27 cellular contexts compared by ENCODE assay signal in the genomic region with DNA sequence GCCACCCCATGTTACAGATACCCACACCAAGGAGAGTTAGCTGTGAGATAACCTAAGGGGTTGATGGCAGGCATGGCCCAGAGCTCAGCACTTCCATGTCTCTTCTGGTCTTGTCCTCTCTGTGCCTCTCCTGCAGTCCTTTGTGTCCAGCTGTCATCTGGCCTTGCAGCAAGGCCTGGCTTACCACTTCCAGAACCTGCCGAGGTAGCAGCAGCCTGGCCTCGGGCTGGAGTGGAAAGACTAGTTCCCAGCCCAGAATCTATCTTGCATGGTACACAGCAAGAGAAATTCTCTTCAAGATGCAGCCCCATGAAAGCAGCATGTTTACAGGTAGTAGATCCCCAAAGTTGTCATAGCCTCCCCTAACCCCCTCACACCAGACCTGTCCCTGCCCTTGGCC. TPM values are rescaled to one million over a fixed set of nuclear protein-coding genes. Genes with fewer than 3 reads are reported as not detected.
A peak's percentile ranks its signal among the peaks of the same experiment; 100 is the strongest.
DNase-seq lines count a peak whose midpoint lies in the region; ATAC-seq, FAIRE-seq and TF ChIP-seq lines count a peak whose summit lies in the region.
"Had no signal": no experiment of that assay in that cellular context is flagged by ENCODE, and none has a peak within 500 bp of the region (broad histone marks: within the 10 kb centered on the region; RNA-seq: fewer than 3 reads in every experiment).

No MANE protein-coding gene starts in this region.

- TF ChIP-seq CTCF in right atrium auricular region (IDR thresholded peaks at IDR 0.05) (no peak), keratinocyte (optimal IDR thresholded peaks at IDR 0.05 in 1 of 3, IDR thresholded peaks at IDR 0.05 in 1 of 3, conservative IDR thresholded peaks at IDR 0.05 in 1 of 3; ENCODE audit: extremely low read depth in 1 of 3, insufficient read depth in 2 of 3, low read length in 3 of 3) (no peak), nephron progenitor cell (IDR thresholded peaks at IDR 0.05) (no peak), OCI-LY7 (conservative IDR thresholded peaks at IDR 0.05; ENCODE audit: low read length) (no peak)

- no peaks in the 10 kb centered on the region for H3K79me2 ChIP-seq in keratinocyte (ENCODE audit: control insufficient read depth, insufficient read depth, low read length)
- no peaks in the 10 kb centered on the region for H3K79me2 ChIP-seq in OCI-LY7 (ENCODE audit: insufficient read depth, low read depth, low read length)

- H3K9me3 ChIP-seq in right cardiac atrium (ENCODE audit: control insufficient read depth, low read length) (no peaks in the 10 kb centered on the region), right atrium auricular region (no peaks in the 10 kb centered on the region), keratinocyte (ENCODE audit: control insufficient read depth, low read depth, low read length) (no peaks in the 10 kb centered on the region), OCI-LY7 (ENCODE audit: low read length) (no peaks in the 10 kb centered on the region)
- H3K9me3 ChIP-seq: pancreas, SJCRH30, vagina had no signal

- no peak for FAIRE-seq in keratinocyte (lab: Jason Lieb, UNC)
- FAIRE-seq: H54, pancreas had no signal

- H3K27me3 Mint-ChIP-seq in nephron progenitor cell (ENCODE audit: low read depth, poor library complexity), result no peaks in the 10 kb centered on the region
- H3K27me3 Mint-ChIP-seq: IgD-negative memory B cell had no signal

- H3K4me3 ChIP-seq in right cardiac atrium (ENCODE audit: low read length) (no peak overlapping the region), right atrium auricular region (no peak overlapping the region), keratinocyte (ENCODE audit: control insufficient read depth in 2 of 3, extremely low read depth in 1 of 3, insufficient read depth in 2 of 3, low read depth in 1 of 3, low read length in 3 of 3) (no peak overlapping the region), OCI-LY7 (ENCODE audit: low read depth, low read length, poor library complexity, severe bottlenecking) (no peak overlapping the region)
- H3K4me3 ChIP-seq: pancreas, SJCRH30, vagina had no signal

- no peaks in the 10 kb centered on the region for H3K9me1 ChIP-seq in keratinocyte (ENCODE audit: control insufficient read depth, extremely low read depth, insufficient read depth, low read length)

- CTCF ChIA-PET in OCI-LY7 (lab: Charles Lee; ENCODE audit: unreplicated experiment), result no interaction called here

- peaks cover 9% of the 10 kb centered on the region for H3K4me1 ChIP-seq in right cardiac atrium (ENCODE audit: control insufficient read depth, insufficient read depth, low read length)
- H3K4me1 ChIP-seq in right atrium auricular region, result peaks cover 0 to 13% of the 10 kb centered on the region in 2 donors
- H3K4me1 ChIP-seq in keratinocyte (ENCODE audit: control insufficient read depth, extremely low read depth, insufficient read depth, low read length), result peaks cover 4% of the 10 kb centered on the region
- H3K4me1 ChIP-seq in OCI-LY7 (ENCODE audit: insufficient read depth, low read length, poor library complexity, severe bottlenecking), result no peaks in the 10 kb centered on the region
- H3K4me1 ChIP-seq: pancreas, vagina had no signal

- 84% methylated on average over 2 of the region's 2 CpGs for WGBS in right cardiac atrium

- H3K9me3 Mint-ChIP-seq in nephron progenitor cell, result no peaks in the 10 kb centered on the region
- H3K9me3 Mint-ChIP-seq: activated T-cell treated with anti-CD3 and anti-CD28 coated beads, Interleukin-2, amount 50 U/mL, for 72 hours; IgD-negative memory B cell had no signal

- intact Hi-C loops in right cardiac atrium (cut with DNase I), result no loop called here
- intact Hi-C loops in OCI-LY7 (cut with micrococcal nuclease; ENCODE audit: unreplicated experiment), result no loop called here

- dilution Hi-C loops in keratinocyte (cut with MboI; ENCODE audit: extremely low pct_ligation_motif_present, low sequenced_read_pairs), result no loop called here

- H3K36me3 Mint-ChIP-seq in nephron progenitor cell (ENCODE audit: low read depth), result no peaks in the 10 kb centered on the region
- H3K36me3 Mint-ChIP-seq: activated CD8-positive, alpha-beta memory T cell treated with anti-CD3 and anti-CD28 coated beads, Interleukin-2, amount 10 ng/mL, durations not matched to agents 7 days and 5 days had no signal

- peaks cover 5% of the 10 kb centered on the region for H3K4me1 Mint-ChIP-seq in nephron progenitor cell
- H3K4me1 Mint-ChIP-seq: activated CD8-positive, alpha-beta memory T cell treated with anti-CD3 and anti-CD28 coated beads, Interleukin-2, amount 10 ng/mL, durations not matched to agents 7 days and 5 days had no signal

- H3K9ac ChIP-seq in keratinocyte (ENCODE audit: control insufficient read depth, extremely low read depth, insufficient read depth, low read length), result no peak overlapping the region

- no peak for ATAC-seq in right cardiac atrium
- ATAC-seq: activated CD8-positive, alpha-beta memory T cell treated with anti-CD3 and anti-CD28 coated beads, Interleukin-2, amount 10 ng/mL, durations not matched to agents 7 days and 5 days; activated T-cell treated with anti-CD3 and anti-CD28 coated beads, Interleukin-2, amount 50 U/mL, for 72 hours; Panc1 had no signal

- H3K4me3 Mint-ChIP-seq in nephron progenitor cell, result no peak overlapping the region
- H3K4me3 Mint-ChIP-seq: activated CD8-positive, alpha-beta memory T cell treated with anti-CD3 and anti-CD28 coated beads, Interleukin-2, amount 10 ng/mL, durations not matched to agents 7 days and 5 days; activated T-cell treated with anti-CD3 and anti-CD28 coated beads, Interleukin-2, amount 50 U/mL, for 72 hours; IgD-negative memory B cell had no signal

- H4K20me1 ChIP-seq in keratinocyte (ENCODE audit: control insufficient read depth, extremely low read depth, insufficient read depth, low read length), result no peaks in the 10 kb centered on the region
- H4K20me1 ChIP-seq in OCI-LY7 (ENCODE audit: insufficient read depth, low read length), result no peaks in the 10 kb centered on the region

- no TSS peak for BruUV-seq in OCI-LY7 (replicated peaks; lab: Mats Ljungman, UMichigan)

- H3K27me3 ChIP-seq in right cardiac atrium (ENCODE audit: control insufficient read depth, insufficient read depth) (no peaks in the 10 kb centered on the region), right atrium auricular region (no peaks in the 10 kb centered on the region), keratinocyte (ENCODE audit: control insufficient read depth, extremely low read depth, insufficient read depth, low read length) (no peaks in the 10 kb centered on the region)
- H3K27me3 ChIP-seq: pancreas, SJCRH30, vagina had no signal

- H2AFZ ChIP-seq in keratinocyte (ENCODE audit: control insufficient read depth, low read length), result peak overlapping the region; percentile 2
- no peak overlapping the region for H2AFZ ChIP-seq in OCI-LY7 (ENCODE audit: low read length)

- POLR2A ChIA-PET in OCI-LY7 (lab: Charles Lee), result no interaction called here

- no peaks in the 10 kb centered on the region for H3K9me2 ChIP-seq in OCI-LY7 (ENCODE audit: insufficient read depth, low read length)

- H3K36me3 ChIP-seq in right atrium auricular region (no peaks in the 10 kb centered on the region), keratinocyte (ENCODE audit: control insufficient read depth in 2 of 2, extremely low read depth in 1 of 2, insufficient read depth in 2 of 2, low read length in 2 of 2) (no peaks in the 10 kb centered on the region), OCI-LY7 (ENCODE audit: insufficient read depth, low read length) (no peaks in the 10 kb centered on the region)
- H3K36me3 ChIP-seq: pancreas, SJCRH30, vagina had no signal

- H3K4me2 ChIP-seq in keratinocyte (ENCODE audit: control insufficient read depth, extremely low read depth, insufficient read depth, low read depth, low read length) (peak overlapping the region; percentile 47), OCI-LY7 (ENCODE audit: low read length) (no peak overlapping the region)

- DNase-seq in right cardiac atrium (no peak), right atrium auricular region (ENCODE audit: low spot score) (no peak), keratinocyte (ENCODE audit: low read depth, low spot score) (no peak), nephron progenitor cell (no peak), COLO829 (ENCODE audit: low spot score) (no peak), CD1c-positive myeloid dendritic cell (ENCODE audit: extremely low spot score) (no peak), OCI-LY7 (ENCODE audit: low spot score) (no peak), occipital lobe (lab: John Stamatoyannopoulos, UW) (no peak)
- DNase-seq: activated CD4-positive, CD25-positive, alpha-beta regulatory T cell; activated CD8-positive, alpha-beta memory T cell treated with anti-CD3 and anti-CD28 coated beads, Interleukin-2, amount 10 ng/mL, durations not matched to agents 7 days and 5 days; activated naive CD4-positive, alpha-beta T cell; activated T-cell treated with anti-CD3 and anti-CD28 coated beads, Interleukin-2, amount 50 U/mL, for 72 hours; cerebellar nuclear complex; effector CD4-positive, alpha-beta T cell; GDM1; NCI-H1105 treated with DMSO at 0.1 percent for 48 hours; NCI-H2029 treated with DMSO at 0.1 percent for 48 hours; NCI-H526 treated with DMSO at 0.1 percent for 48 hours; SJCRH30; stimulated activated CD4-positive, alpha-beta T cell treated with anti-CD3 and anti-CD28 coated beads, Interleukin-2, amount 100 ng/mL, for 48 hours had no signal

- H3K27ac Mint-ChIP-seq in nephron progenitor cell, result peak overlapping the region; percentile 71
- H3K27ac Mint-ChIP-seq: activated CD8-positive, alpha-beta memory T cell treated with anti-CD3 and anti-CD28 coated beads, Interleukin-2, amount 10 ng/mL, durations not matched to agents 7 days and 5 days; activated T-cell treated with anti-CD3 and anti-CD28 coated beads, Interleukin-2, amount 50 U/mL, for 72 hours had no signal

- H3K27ac ChIP-seq in right cardiac atrium (ENCODE audit: low read length), result peak overlapping the region; percentile 70
- peak overlapping the region in 1 of 2 donors; percentile 11 for H3K27ac ChIP-seq in right atrium auricular region
- H3K27ac ChIP-seq in keratinocyte (ENCODE audit: control insufficient read depth, insufficient read depth, low read length), result no peak overlapping the region
- no peak overlapping the region for H3K27ac ChIP-seq in OCI-LY7 (ENCODE audit: low read depth, low read length, poor library complexity, severe bottlenecking)
- H3K27ac ChIP-seq: pancreas, SJCRH30, vagina had no signal

RNA-seq across cellular contexts. Expression of gene PIP5K1B, which starts 41.5 kb away (rescaled TPM):
- 10 to 100 TPM; 38.1 to 81.5 (median 70.0) TPM for total RNA-seq in right cardiac atrium
- 37.8 TPM for polyA plus RNA-seq in right cardiac atrium
- total RNA-seq in right atrium auricular region, result 10 to 100 TPM; 18.4 to 44.8 TPM
- polyA plus RNA-seq in keratinocyte, result 0.04 to 0.05 TPM in 2 of 3 replicates, not detected in the other
- polyA plus RNA-seq in keratinocyte (2011; ENCODE audit: low read depth), result not detected
- polyA plus RNA-seq in keratinocyte (2011; cell fraction: cytosol; rRNA removed), result 0.05 and 0.06 TPM in 2 replicates
- 0.06 TPM in 1 of 2 replicates, not detected in the other for polyA plus RNA-seq in keratinocyte (2011; cell fraction: nucleus; rRNA removed)
- 0.27 TPM in 1 of 2 replicates, not detected in the other for polyA plus RNA-seq in keratinocyte (2012; ENCODE audit: low replicate concordance)
- polyA minus RNA-seq in keratinocyte, result 0.13 TPM in 1 of 3 replicates, not detected in the others
- not detected for polyA minus RNA-seq in keratinocyte (2011; cell fraction: cytosol; rRNA and poly(A)+ RNA removed)
- 0.31 TPM in 1 of 2 replicates, not detected in the other for polyA minus RNA-seq in keratinocyte (2011; cell fraction: nucleus; rRNA and poly(A)+ RNA removed)
- total RNA-seq in OCI-LY7 (2014; rRNA removed; shearing (Covaris generic)), result 3.8 and 4.8 TPM in 2 replicates
- total RNA-seq in OCI-LY7 (2022), result 10.7 and 11.5 TPM in 2 replicates
- total RNA-seq in occipital lobe, result 2.7 TPM
- total RNA-seq: A673, M059J had no signal
